Comparison of ENCODE assay signal across 8 cellular contexts in genomic region chr3:12840591-12841084, GRCh38. TPM values are rescaled to one million over a fixed set of nuclear protein-coding genes. Genes with fewer than 3 reads are reported as not detected.
A peak's percentile ranks its signal among the peaks of the same experiment; 100 is the strongest.
DNase-seq lines count a peak whose midpoint lies in the region; ATAC-seq, FAIRE-seq and TF ChIP-seq lines count a peak whose summit lies in the region.

No MANE protein-coding gene starts in this region.

- H3K27ac ChIP-seq in CD4-positive, alpha-beta memory T cell (ENCODE audit: low read depth, low read length): peak overlapping the region; percentile 92
- peak overlapping the region in 4 of 5 donors; percentile 87 to 97 (median 93) for H3K27ac ChIP-seq in adrenal gland
- peak overlapping the region; percentile 89 for H3K27ac ChIP-seq in HepG2 (ENCODE audit: extremely low read length, insufficient read depth, low read length)

- BruUV-seq in HepG2 (replicated peaks; lab: Mats Ljungman, UMichigan): no TSS peak

- H3K27me3 ChIP-seq in CD4-positive, alpha-beta memory T cell (ENCODE audit: insufficient read depth, low read length): no peaks in the 10 kb centered on the region
- H3K27me3 ChIP-seq in adrenal gland (no peaks in the 10 kb centered on the region), HepG2 (ENCODE audit: control insufficient read depth in 1 of 2, insufficient read depth in 2 of 2, low read length in 2 of 2) (no peaks in the 10 kb centered on the region; a peak in 1 of 5 replicates)

- no peak for TF ChIP-seq CTCF in adrenal gland (IDR thresholded peaks at IDR 0.05)
- TF ChIP-seq CTCF in HepG2 (CRISPR knock-in tag; IDR thresholded peaks at IDR 0.05): no peak
- TF ChIP-seq CTCF in type B pancreatic cell (conservative IDR thresholded peaks at IDR 0.05): no peak

- H3K27ac Mint-ChIP-seq in CD4-positive, alpha-beta memory T cell: peak overlapping the region; percentile 99 to 100 (median 100)
- H3K27ac Mint-ChIP-seq in type B pancreatic cell: peak overlapping the region; percentile 99

- H2AFZ ChIP-seq in HepG2 (ENCODE audit: low read length): no peak overlapping the region

- H3K9me3 ChIP-seq in CD4-positive, alpha-beta memory T cell (ENCODE audit: control insufficient read depth in 1 of 2, low read length in 2 of 2): no peaks in the 10 kb centered on the region
- H3K9me3 ChIP-seq in adrenal gland (replicated peaks in 1 of 3): no peaks in the 10 kb centered on the region
- H3K9me3 ChIP-seq in HepG2 (ENCODE audit: low read length): no peaks in the 10 kb centered on the region

- no peak for TF ChIP-seq POLR2A in adrenal gland (IDR thresholded peaks at IDR 0.05)
- no peak for TF ChIP-seq POLR2A in HepG2 (IDR thresholded peaks at IDR 0.05; ENCODE audit: insufficient read depth in 1 of 2, low read depth in 2 of 2, low read length in 2 of 2)

- intact Hi-C loops in CD4-positive, alpha-beta memory T cell (cut with micrococcal nuclease): loop anchor here (1.0 to 10.0 kb wide), 7 partner anchors 30 to 1338 kb away; partner anchors contain the start of genes LSM3, MKRN2, TSEN2 and XPC
- intact Hi-C loops in adrenal gland (cut with DNase I) (no loop called here), HepG2 (cut with micrococcal nuclease; ENCODE audit: unreplicated experiment) (no loop called here)

- peak overlapping the region; percentile 98 for H3K9ac ChIP-seq in HepG2 (ENCODE audit: insufficient read depth, low read depth, low read length)

- no peaks in the 10 kb centered on the region for H3K9me3 Mint-ChIP-seq in CD4-positive, alpha-beta memory T cell
- H3K9me3 Mint-ChIP-seq in type B pancreatic cell: no peaks in the 10 kb centered on the region

- peak overlapping the region; percentile 95 to 99 (median 98) for H3K4me3 Mint-ChIP-seq in CD4-positive, alpha-beta memory T cell
- peak overlapping the region; percentile 99 for H3K4me3 Mint-ChIP-seq in type B pancreatic cell

- in situ Hi-C loops in HepG2 (cut with HindIII; ENCODE audit: extremely low pct_ligation_motif_present, low pct_unique_long_range_greater_than_20kb): no loop called here

- TF ChIP-seq RAD21 in HepG2 (CRISPR knock-in tag; IDR thresholded peaks at IDR 0.05): no peak

- CTCF ChIA-PET in CD4-positive, alpha-beta memory T cell (lab: Charles Lee; ENCODE audit: partially characterized antibody): interaction anchor here (0.8 to 5.1 kb wide), 13 partner anchors 8 to 639 kb away, joined by 3 to 47 read pairs (median 5); partner anchors contain the start of gene HDAC11
- CTCF ChIA-PET in HepG2 (lab: Yijun Ruan, JAX; ENCODE audit: low intra/inter-chr PET ratio, low total read pairs): no interaction called here

- peaks cover 40% of the 10 kb centered on the region for H3K36me3 ChIP-seq in CD4-positive, alpha-beta memory T cell (ENCODE audit: insufficient read depth, low read length)
- peaks cover 0 to 44% of the 10 kb centered on the region in 2 donors for H3K36me3 ChIP-seq in adrenal gland (replicated peaks in 1 of 2)
- peaks cover 16 to 46% of the 10 kb centered on the region in 2 experiments for H3K36me3 ChIP-seq in HepG2 (replicated peaks in 1 of 2; ENCODE audit: control insufficient read depth in 1 of 2, insufficient read depth in 2 of 2, low read length in 2 of 2)

- no peak for FAIRE-seq in HepG2 (lab: Jason Lieb, UNC)

- H3K79me2 ChIP-seq in HepG2 (ENCODE audit: insufficient read depth, low read length): peaks cover 41% of the 10 kb centered on the region

- H3K4me1 Mint-ChIP-seq in CD4-positive, alpha-beta memory T cell: peaks cover 28 to 56% (median 40%) of the 10 kb centered on the region in 4 donors
- H3K4me1 Mint-ChIP-seq in type B pancreatic cell (ENCODE audit: unreplicated experiment): peaks cover 36% of the 10 kb centered on the region

- peaks cover 46% of the 10 kb centered on the region for H4K20me1 ChIP-seq in HepG2 (ENCODE audit: insufficient read depth, low read length)

- no peak for DNase-seq in CD4-positive, alpha-beta memory T cell
- DNase-seq in adrenal gland (no peak), HepG2 (ENCODE audit: low spot score) (no peak), type B pancreatic cell (ENCODE audit: extremely low spot score, unreplicated experiment) (no peak), activated gamma-delta T cell (lab: John Stamatoyannopoulos, UW) (no peak), middle frontal gyrus (ENCODE audit: extremely low spot score, low spot score) (no peak)

- H3K36me3 Mint-ChIP-seq in CD4-positive, alpha-beta memory T cell: peaks cover 38 to 61% of the 10 kb centered on the region in 2 donors
- H3K36me3 Mint-ChIP-seq in type B pancreatic cell: peaks cover 32% of the 10 kb centered on the region

- ATAC-seq in HG02678 (IDR thresholded peaks at IDR 0.05; ENCODE audit: unreplicated experiment) (peak; percentile 3), HepG2 (peak; percentile 7; the same call in 2 of the 3 replicates), HG02759 (IDR thresholded peaks at IDR 0.05; ENCODE audit: unreplicated experiment) (no peak)

- no peak for TF ChIP-seq EP300 in HepG2 (IDR thresholded peaks at IDR 0.05; ENCODE audit: low read depth in 2 of 2, low read length in 2 of 2)
- TF ChIP-seq EP300 in HepG2 (CRISPR knock-in tag; IDR thresholded peaks at IDR 0.05; ENCODE audit: borderline replicate concordance): no peak

- 5 to 9% (median 6%) methylated on average over 11 to 13 of the region's 13 CpGs for WGBS in adrenal gland, 4 donors
- WGBS in HepG2 (ENCODE audit: low lambda C conversion rate): 17% methylated on average over 8 of the region's 13 CpGs

- peak overlapping the region; percentile 98 for H3K4me2 ChIP-seq in HepG2 (ENCODE audit: low read depth, low read length)

- POLR2A ChIA-PET in CD4-positive, alpha-beta memory T cell (lab: Charles Lee; ENCODE audit: partially characterized antibody): interaction anchor here (0.6 to 3.5 kb wide), 18 partner anchors 9 to 1811 kb away, joined by 3 to 44 read pairs (median 6); partner anchors contain the start of genes CAND2, CCDC174, CHCHD4 and HDAC11
- POLR2A ChIA-PET in HepG2 (lab: Yijun Ruan, JAX): interaction anchor here (0.6 to 1.8 kb wide), 6 partner anchors 8 to 153 kb away, joined by 3 to 17 read pairs (median 4); no protein-coding TSS in a partner anchor

- no peaks in the 10 kb centered on the region for H3K27me3 Mint-ChIP-seq in CD4-positive, alpha-beta memory T cell
- H3K27me3 Mint-ChIP-seq in type B pancreatic cell: no peaks in the 10 kb centered on the region

- H3K4me3 ChIP-seq in CD4-positive, alpha-beta memory T cell (ENCODE audit: low read length in 2 of 2): peak overlapping the region; percentile 85 to 89
- H3K4me3 ChIP-seq in adrenal gland: peak overlapping the region; percentile 43 to 98 (median 80)
- peak overlapping the region; percentile 72 to 86 (median 83) for H3K4me3 ChIP-seq in HepG2 (replicated peaks in 1 of 3; ENCODE audit: insufficient read depth in 1 of 3, low read depth in 2 of 3, low read length in 3 of 3)

- H3K4me1 ChIP-seq in CD4-positive, alpha-beta memory T cell (ENCODE audit: insufficient read depth, low read length): peaks cover 40% of the 10 kb centered on the region
- peaks cover 11 to 34% of the 10 kb centered on the region in 2 donors for H3K4me1 ChIP-seq in adrenal gland (replicated peaks in 1 of 2)
- H3K4me1 ChIP-seq in HepG2 (ENCODE audit: insufficient read depth, low read length): peaks cover 51% of the 10 kb centered on the region

RNA-seq across cellular contexts. Expression of gene RPL32, which starts 0.7 kb away (rescaled TPM):
- 1,000 to 10,000 TPM; 3,446 to 3,480 TPM for total RNA-seq in CD4-positive, alpha-beta memory T cell
- 1,000 to 10,000 TPM; 2,040 to 3,234 TPM for polyA plus RNA-seq in CD4-positive, alpha-beta memory T cell
- total RNA-seq in adrenal gland: 1,000 to 10,000 TPM in 5 of 8 donors, 100 to 1,000 TPM in 3; 695 to 2,605 (median 1,261) TPM
- 1,000 to 10,000 TPM; 1,244 to 2,745 (median 2,081) TPM for polyA plus RNA-seq in adrenal gland
- 1,781 and 2,179 TPM in 2 replicates for total RNA-seq in HepG2 (2016; rRNA removed; fragmentation: Illumina TruSeq; extraction: Trizol)
- total RNA-seq in HepG2 (2016; cell fraction: cytosol; rRNA removed; fragmentation: Illumina TruSeq; extraction: Trizol; ENCODE audit: low read depth): 3,269 and 3,354 TPM in 2 replicates
- total RNA-seq in HepG2 (2016; cell fraction: insoluble cytoplasmic fraction; rRNA removed; fragmentation: Illumina TruSeq; extraction: Trizol): 1,702 and 2,262 TPM in 2 replicates
- 4,253 and 4,526 TPM in 2 replicates for total RNA-seq in HepG2 (2016; cell fraction: membrane; rRNA removed; fragmentation: Illumina TruSeq; extraction: Trizol)
- 560 and 609 TPM in 2 replicates for total RNA-seq in HepG2 (2016; cell fraction: nucleus; rRNA removed; fragmentation: Illumina TruSeq; extraction: Trizol)
- 2,268 and 2,401 TPM in 2 replicates for polyA plus RNA-seq in HepG2 (2011; rRNA removed)
- polyA plus RNA-seq in HepG2 (2011; cell fraction: cytosol; rRNA removed): 1,778 and 1,795 TPM in 2 replicates
- polyA plus RNA-seq in HepG2 (2011; cell fraction: nucleus; rRNA removed): 459 and 538 TPM in 2 replicates
- 2,727 and 3,505 TPM in 2 replicates for polyA plus RNA-seq in HepG2 (2012)
- 4,453 and 4,819 TPM in 2 replicates for polyA plus RNA-seq in HepG2 (2016; cell fraction: cytosol; fragmentation: Illumina TruSeq; extraction: Trizol; ENCODE audit: low read depth)
- polyA plus RNA-seq in HepG2 (2016; cell fraction: insoluble cytoplasmic fraction; fragmentation: Illumina TruSeq; extraction: Trizol; ENCODE audit: low read depth): 2,446 and 2,535 TPM in 2 replicates
- polyA plus RNA-seq in HepG2 (2016; cell fraction: membrane; fragmentation: Illumina TruSeq; extraction: Trizol; ENCODE audit: low read depth): 4,866 and 4,953 TPM in 2 replicates
- polyA plus RNA-seq in HepG2 (2016; cell fraction: nucleus; fragmentation: Illumina TruSeq; extraction: Trizol; ENCODE audit: insufficient read depth, low read depth): 1,119 and 1,145 TPM in 2 replicates
- polyA minus RNA-seq in HepG2 (2011; rRNA and poly(A)+ RNA removed; ENCODE audit: low replicate concordance): 371 and 1,174 TPM in 2 replicates
- polyA minus RNA-seq in HepG2 (2011; cell fraction: cytosol; rRNA and poly(A)+ RNA removed): 694 and 812 TPM in 2 replicates
- polyA minus RNA-seq in HepG2 (2011; cell fraction: nucleus; rRNA and poly(A)+ RNA removed): 216 and 257 TPM in 2 replicates
- total RNA-seq in type B pancreatic cell (ENCODE audit: low replicate concordance): 1,894 and 1,964 TPM in 2 replicates

RNA-seq across cellular contexts. Expression of gene CAND2, which starts 44.2 kb away (rescaled TPM):
- total RNA-seq in CD4-positive, alpha-beta memory T cell: 1 to 10 TPM; 1.9 to 2.2 TPM
- 1 to 10 TPM; 2.2 to 2.3 TPM for polyA plus RNA-seq in CD4-positive, alpha-beta memory T cell
- total RNA-seq in adrenal gland: 10 to 100 TPM in 4 of 8 donors, 1 to 10 TPM in 4; 6.2 to 17.9 (median 10.3) TPM
- polyA plus RNA-seq in adrenal gland: 1 to 10 TPM; 1.1 to 7.5 (median 4.7) TPM
- not detected in 2 replicates for total RNA-seq in HepG2 (2016; rRNA removed; fragmentation: Illumina TruSeq; extraction: Trizol)
- not detected in 2 replicates for total RNA-seq in HepG2 (2016; cell fraction: cytosol; rRNA removed; fragmentation: Illumina TruSeq; extraction: Trizol; ENCODE audit: low read depth)
- total RNA-seq in HepG2 (2016; cell fraction: insoluble cytoplasmic fraction; rRNA removed; fragmentation: Illumina TruSeq; extraction: Trizol): not detected in 2 replicates
- total RNA-seq in HepG2 (2016; cell fraction: membrane; rRNA removed; fragmentation: Illumina TruSeq; extraction: Trizol): not detected in 2 replicates
- total RNA-seq in HepG2 (2016; cell fraction: nucleus; rRNA removed; fragmentation: Illumina TruSeq; extraction: Trizol): not detected in 2 replicates
- polyA plus RNA-seq in HepG2 (2011; rRNA removed): 0.01 and 0.09 TPM in 2 replicates
- polyA plus RNA-seq in HepG2 (2011; cell fraction: cytosol; rRNA removed): 0.03 TPM in 1 of 2 replicates, not detected in the other
- 0.05 and 0.12 TPM in 2 replicates for polyA plus RNA-seq in HepG2 (2011; cell fraction: nucleus; rRNA removed)
- polyA plus RNA-seq in HepG2 (2012): 0.07 and 0.13 TPM in 2 replicates
- not detected in 2 replicates for polyA plus RNA-seq in HepG2 (2016; cell fraction: cytosol; fragmentation: Illumina TruSeq; extraction: Trizol; ENCODE audit: low read depth)
- polyA plus RNA-seq in HepG2 (2016; cell fraction: insoluble cytoplasmic fraction; fragmentation: Illumina TruSeq; extraction: Trizol; ENCODE audit: low read depth): not detected in 2 replicates
- polyA plus RNA-seq in HepG2 (2016; cell fraction: membrane; fragmentation: Illumina TruSeq; extraction: Trizol; ENCODE audit: low read depth): not detected in 2 replicates
- polyA plus RNA-seq in HepG2 (2016; cell fraction: nucleus; fragmentation: Illumina TruSeq; extraction: Trizol; ENCODE audit: insufficient read depth, low read depth): not detected in 2 replicates
- polyA minus RNA-seq in HepG2 (2011; rRNA and poly(A)+ RNA removed; ENCODE audit: low replicate concordance): 0.04 and 0.26 TPM in 2 replicates
- not detected in 2 replicates for polyA minus RNA-seq in HepG2 (2011; cell fraction: cytosol; rRNA and poly(A)+ RNA removed)
- 0.12 TPM in 1 of 2 replicates, not detected in the other for polyA minus RNA-seq in HepG2 (2011; cell fraction: nucleus; rRNA and poly(A)+ RNA removed)
- 5.5 and 11.1 TPM in 2 replicates for total RNA-seq in type B pancreatic cell (ENCODE audit: low replicate concordance)
